In the genomic region with DNA sequence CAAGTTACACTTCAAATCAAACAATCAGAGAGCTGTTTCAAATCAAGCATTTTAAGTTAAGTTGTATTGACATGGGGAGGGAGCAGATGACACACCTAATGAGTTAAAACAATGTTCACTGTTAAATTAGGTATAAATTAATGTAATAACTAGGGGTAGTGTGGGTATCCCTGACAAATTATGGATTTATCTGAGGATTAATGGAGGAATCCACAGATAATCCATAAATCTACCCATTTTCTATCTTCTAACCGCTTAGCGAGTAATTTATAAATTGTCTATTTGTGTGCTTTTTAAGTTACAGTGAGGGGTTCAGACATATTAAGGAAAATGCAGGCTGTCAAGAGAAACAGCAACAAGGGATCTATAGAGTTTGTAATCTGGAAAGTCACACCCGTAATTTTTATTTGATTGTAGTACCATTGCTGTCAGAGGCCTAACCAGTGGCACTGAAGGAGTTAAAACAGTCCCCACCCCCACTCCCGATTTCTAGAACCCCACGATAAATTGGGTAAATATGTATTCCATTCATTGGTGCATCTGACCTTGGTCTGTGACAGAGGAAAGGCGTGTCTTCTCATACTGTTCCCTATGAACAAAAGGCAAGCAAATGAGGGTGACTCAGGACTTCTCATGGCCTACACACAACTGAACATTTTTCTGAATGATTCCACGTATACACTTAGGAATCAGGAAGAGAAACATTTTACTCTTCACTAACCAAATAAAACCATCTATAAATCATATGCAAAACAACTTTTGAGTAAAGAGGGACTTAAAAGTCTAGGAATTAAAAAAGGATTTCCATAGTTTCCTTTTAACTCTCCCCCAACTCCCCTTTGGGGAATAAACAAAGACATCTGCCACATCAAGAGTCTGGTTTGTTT, we compare ENCODE assay signal across 1 cellular context.
TF ChIP-seq lines count a peak whose summit lies in the region.

No MANE protein-coding gene starts in this region.

TF ChIP-seq in HepG2, 621 proteins besides CTCF, POLR2A, EP300 and RAD21 (continued from another document and continues in another):
- TF ChIP-seq, protein P1, sequence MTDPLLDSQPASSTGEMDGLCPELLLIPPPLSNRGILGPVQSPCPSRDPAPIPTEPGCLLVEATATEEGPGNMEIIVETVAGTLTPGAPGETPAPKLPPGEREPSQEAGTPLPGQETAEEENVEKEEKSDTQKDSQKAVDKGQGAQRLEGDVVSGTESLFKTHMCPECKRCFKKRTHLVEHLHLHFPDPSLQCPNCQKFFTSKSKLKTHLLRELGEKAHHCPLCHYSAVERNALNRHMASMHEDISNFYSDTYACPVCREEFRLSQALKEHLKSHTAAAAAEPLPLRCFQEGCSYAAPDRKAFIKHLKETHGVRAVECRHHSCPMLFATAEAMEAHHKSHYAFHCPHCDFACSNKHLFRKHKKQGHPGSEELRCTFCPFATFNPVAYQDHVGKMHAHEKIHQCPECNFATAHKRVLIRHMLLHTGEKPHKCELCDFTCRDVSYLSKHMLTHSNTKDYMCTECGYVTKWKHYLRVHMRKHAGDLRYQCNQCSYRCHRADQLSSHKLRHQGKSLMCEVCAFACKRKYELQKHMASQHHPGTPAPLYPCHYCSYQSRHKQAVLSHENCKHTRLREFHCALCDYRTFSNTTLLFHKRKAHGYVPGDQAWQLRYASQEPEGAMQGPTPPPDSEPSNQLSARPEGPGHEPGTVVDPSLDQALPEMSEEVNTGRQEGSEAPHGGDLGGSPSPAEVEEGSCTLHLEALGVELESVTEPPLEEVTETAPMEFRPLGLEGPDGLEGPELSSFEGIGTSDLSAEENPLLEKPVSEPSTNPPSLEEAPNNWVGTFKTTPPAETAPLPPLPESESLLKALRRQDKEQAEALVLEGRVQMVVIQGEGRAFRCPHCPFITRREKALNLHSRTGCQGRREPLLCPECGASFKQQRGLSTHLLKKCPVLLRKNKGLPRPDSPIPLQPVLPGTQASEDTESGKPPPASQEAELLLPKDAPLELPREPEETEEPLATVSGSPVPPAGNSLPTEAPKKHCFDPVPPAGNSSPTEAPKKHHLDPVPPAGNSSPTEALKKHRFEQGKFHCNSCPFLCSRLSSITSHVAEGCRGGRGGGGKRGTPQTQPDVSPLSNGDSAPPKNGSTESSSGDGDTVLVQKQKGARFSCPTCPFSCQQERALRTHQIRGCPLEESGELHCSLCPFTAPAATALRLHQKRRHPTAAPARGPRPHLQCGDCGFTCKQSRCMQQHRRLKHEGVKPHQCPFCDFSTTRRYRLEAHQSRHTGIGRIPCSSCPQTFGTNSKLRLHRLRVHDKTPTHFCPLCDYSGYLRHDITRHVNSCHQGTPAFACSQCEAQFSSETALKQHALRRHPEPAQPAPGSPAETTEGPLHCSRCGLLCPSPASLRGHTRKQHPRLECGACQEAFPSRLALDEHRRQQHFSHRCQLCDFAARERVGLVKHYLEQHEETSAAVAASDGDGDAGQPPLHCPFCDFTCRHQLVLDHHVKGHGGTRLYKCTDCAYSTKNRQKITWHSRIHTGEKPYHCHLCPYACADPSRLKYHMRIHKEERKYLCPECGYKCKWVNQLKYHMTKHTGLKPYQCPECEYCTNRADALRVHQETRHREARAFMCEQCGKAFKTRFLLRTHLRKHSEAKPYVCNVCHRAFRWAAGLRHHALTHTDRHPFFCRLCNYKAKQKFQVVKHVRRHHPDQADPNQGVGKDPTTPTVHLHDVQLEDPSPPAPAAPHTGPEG (CRISPR knock-in tag; IDR thresholded peaks at IDR 0.05) = no peak
- TF ChIP-seq, protein P2, sequence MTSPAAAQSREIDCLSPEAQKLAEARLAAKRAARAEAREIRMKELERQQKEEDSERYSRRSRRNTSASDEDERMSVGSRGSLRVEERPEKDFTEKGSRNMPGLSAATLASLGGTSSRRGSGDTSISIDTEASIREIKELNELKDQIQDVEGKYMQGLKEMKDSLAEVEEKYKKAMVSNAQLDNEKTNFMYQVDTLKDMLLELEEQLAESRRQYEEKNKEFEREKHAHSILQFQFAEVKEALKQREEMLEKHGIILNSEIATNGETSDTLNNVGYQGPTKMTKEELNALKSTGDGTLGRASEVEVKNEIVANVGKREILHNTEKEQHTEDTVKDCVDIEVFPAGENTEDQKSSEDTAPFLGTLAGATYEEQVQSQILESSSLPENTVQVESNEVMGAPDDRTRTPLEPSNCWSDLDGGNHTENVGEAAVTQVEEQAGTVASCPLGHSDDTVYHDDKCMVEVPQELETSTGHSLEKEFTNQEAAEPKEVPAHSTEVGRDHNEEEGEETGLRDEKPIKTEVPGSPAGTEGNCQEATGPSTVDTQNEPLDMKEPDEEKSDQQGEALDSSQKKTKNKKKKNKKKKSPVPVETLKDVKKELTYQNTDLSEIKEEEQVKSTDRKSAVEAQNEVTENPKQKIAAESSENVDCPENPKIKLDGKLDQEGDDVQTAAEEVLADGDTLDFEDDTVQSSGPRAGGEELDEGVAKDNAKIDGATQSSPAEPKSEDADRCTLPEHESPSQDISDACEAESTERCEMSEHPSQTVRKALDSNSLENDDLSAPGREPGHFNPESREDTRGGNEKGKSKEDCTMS (CRISPR knock-in tag; conservative IDR thresholded peaks at IDR 0.05) = no peak
- TF ChIP-seq ELK4 (CRISPR knock-in tag; IDR thresholded peaks at IDR 0.05; ENCODE audit: borderline replicate concordance) (no peak), ZNF703 (CRISPR knock-in tag; IDR thresholded peaks at IDR 0.05; ENCODE audit: borderline replicate concordance) (no peak), ZNF180 (CRISPR knock-in tag; IDR thresholded peaks at IDR 0.05; ENCODE audit: borderline replicate concordance, low read depth) (no peak), AFF4 (CRISPR knock-in tag; IDR thresholded peaks at IDR 0.05) (peak; percentile 96; the same call in 1 of the 2 replicates), ZNF24 (IDR thresholded peaks at IDR 0.05) (no peak), ZSCAN21 (CRISPR knock-in tag; IDR thresholded peaks at IDR 0.05; ENCODE audit: borderline replicate concordance) (no peak), PLRG1 (conservative IDR thresholded peaks at IDR 0.05) (no peak), ZNF33A (CRISPR knock-in tag; IDR thresholded peaks at IDR 0.05; ENCODE audit: borderline replicate concordance) (no peak), MTA3 (CRISPR knock-in tag; IDR thresholded peaks at IDR 0.05) (no peak), KLF13 (CRISPR knock-in tag; IDR thresholded peaks at IDR 0.05) (no peak), SIX1 (CRISPR knock-in tag; IDR thresholded peaks at IDR 0.05; ENCODE audit: borderline replicate concordance) (0 out of 2 replicates have a peak, but pooled peaks have one; percentile 32), FOSL2 (CRISPR knock-in tag; IDR thresholded peaks at IDR 0.05) (peak; percentile 88), ZNF782 (CRISPR knock-in tag; IDR thresholded peaks at IDR 0.05; ENCODE audit: borderline replicate concordance) (no peak), HOXA9 (CRISPR knock-in tag; IDR thresholded peaks at IDR 0.05; ENCODE audit: borderline replicate concordance) (no peak), NKX3-1 (CRISPR knock-in tag; IDR thresholded peaks at IDR 0.05) (no peak), SP5 (CRISPR knock-in tag; IDR thresholded peaks at IDR 0.05; ENCODE audit: borderline replicate concordance, low read depth) (peak; percentile 67)
- TF ChIP-seq, protein P3, sequence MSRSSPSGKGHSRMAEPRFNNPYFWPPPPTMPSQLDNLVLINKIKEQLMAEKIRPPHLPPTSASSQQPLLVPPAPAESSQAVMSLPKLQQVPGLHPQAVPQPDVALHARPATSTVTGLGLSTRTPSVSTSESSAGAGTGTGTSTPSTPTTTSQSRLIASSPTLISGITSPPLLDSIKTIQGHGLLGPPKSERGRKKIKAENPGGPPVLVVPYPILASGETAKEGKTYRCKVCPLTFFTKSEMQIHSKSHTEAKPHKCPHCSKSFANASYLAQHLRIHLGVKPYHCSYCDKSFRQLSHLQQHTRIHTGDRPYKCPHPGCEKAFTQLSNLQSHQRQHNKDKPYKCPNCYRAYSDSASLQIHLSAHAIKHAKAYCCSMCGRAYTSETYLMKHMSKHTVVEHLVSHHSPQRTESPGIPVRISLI (CRISPR knock-in tag; IDR thresholded peaks at IDR 0.05; ENCODE audit: borderline replicate concordance) = no peak
- TF ChIP-seq, protein P4, sequence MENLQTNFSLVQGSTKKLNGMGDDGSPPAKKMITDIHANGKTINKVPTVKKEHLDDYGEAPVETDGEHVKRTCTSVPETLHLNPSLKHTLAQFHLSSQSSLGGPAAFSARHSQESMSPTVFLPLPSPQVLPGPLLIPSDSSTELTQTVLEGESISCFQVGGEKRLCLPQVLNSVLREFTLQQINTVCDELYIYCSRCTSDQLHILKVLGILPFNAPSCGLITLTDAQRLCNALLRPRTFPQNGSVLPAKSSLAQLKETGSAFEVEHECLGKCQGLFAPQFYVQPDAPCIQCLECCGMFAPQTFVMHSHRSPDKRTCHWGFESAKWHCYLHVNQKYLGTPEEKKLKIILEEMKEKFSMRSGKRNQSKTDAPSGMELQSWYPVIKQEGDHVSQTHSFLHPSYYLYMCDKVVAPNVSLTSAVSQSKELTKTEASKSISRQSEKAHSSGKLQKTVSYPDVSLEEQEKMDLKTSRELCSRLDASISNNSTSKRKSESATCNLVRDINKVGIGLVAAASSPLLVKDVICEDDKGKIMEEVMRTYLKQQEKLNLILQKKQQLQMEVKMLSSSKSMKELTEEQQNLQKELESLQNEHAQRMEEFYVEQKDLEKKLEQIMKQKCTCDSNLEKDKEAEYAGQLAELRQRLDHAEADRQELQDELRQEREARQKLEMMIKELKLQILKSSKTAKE (CRISPR knock-in tag; IDR thresholded peaks at IDR 0.05; ENCODE audit: borderline replicate concordance) = no peak
- TF ChIP-seq, protein P5, sequence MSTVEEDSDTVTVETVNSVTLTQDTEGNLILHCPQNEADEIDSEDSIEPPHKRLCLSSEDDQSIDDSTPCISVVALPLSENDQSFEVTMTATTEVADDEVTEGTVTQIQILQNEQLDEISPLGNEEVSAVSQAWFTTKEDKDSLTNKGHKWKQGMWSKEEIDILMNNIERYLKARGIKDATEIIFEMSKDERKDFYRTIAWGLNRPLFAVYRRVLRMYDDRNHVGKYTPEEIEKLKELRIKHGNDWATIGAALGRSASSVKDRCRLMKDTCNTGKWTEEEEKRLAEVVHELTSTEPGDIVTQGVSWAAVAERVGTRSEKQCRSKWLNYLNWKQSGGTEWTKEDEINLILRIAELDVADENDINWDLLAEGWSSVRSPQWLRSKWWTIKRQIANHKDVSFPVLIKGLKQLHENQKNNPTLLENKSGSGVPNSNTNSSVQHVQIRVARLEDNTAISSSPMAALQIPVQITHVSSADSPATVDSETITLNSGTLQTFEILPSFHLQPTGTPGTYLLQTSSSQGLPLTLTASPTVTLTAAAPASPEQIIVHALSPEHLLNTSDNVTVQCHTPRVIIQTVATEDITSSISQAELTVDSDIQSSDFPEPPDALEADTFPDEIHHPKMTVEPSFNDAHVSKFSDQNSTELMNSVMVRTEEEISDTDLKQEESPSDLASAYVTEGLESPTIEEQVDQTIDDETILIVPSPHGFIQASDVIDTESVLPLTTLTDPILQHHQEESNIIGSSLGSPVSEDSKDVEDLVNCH (CRISPR knock-in tag; IDR thresholded peaks at IDR 0.05) = no peak
- TF ChIP-seq, protein P6, sequence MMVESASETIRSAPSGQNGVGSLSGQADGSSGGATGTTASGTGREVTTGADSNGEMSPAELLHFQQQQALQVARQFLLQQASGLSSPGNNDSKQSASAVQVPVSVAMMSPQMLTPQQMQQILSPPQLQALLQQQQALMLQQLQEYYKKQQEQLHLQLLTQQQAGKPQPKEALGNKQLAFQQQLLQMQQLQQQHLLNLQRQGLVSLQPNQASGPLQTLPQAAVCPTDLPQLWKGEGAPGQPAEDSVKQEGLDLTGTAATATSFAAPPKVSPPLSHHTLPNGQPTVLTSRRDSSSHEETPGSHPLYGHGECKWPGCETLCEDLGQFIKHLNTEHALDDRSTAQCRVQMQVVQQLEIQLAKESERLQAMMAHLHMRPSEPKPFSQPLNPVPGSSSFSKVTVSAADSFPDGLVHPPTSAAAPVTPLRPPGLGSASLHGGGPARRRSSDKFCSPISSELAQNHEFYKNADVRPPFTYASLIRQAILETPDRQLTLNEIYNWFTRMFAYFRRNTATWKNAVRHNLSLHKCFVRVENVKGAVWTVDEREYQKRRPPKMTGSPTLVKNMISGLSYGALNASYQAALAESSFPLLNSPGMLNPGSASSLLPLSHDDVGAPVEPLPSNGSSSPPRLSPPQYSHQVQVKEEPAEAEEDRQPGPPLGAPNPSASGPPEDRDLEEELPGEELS (CRISPR knock-in tag; IDR thresholded peaks at IDR 0.05) = peak; percentile 88
- TF ChIP-seq, protein P7, sequence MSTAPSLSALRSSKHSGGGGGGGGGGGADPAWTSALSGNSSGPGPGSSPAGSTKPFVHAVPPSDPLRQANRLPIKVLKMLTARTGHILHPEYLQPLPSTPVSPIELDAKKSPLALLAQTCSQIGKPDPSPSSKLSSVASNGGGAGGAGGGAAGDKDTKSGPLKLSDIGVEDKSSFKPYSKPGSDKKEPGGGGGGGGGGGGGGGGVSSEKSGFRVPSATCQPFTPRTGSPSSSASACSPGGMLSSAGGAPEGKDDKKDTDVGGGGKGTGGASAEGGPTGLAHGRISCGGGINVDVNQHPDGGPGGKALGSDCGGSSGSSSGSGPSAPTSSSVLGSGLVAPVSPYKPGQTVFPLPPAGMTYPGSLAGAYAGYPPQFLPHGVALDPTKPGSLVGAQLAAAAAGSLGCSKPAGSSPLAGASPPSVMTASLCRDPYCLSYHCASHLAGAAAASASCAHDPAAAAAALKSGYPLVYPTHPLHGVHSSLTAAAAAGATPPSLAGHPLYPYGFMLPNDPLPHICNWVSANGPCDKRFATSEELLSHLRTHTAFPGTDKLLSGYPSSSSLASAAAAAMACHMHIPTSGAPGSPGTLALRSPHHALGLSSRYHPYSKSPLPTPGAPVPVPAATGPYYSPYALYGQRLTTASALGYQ (CRISPR knock-in tag; IDR thresholded peaks at IDR 0.05) = no peak; the same call in 1 of the 2 replicates
